Comparison of ENCODE assay signal across 17 cellular contexts in genomic region chr1:63857478-63857877, GRCh38.
"Had no signal": no experiment of that assay in that cellular context is flagged by ENCODE, and none has a peak within 500 bp of the region (broad histone marks: within the 10 kb centered on the region; RNA-seq: fewer than 3 reads in every experiment).

No MANE protein-coding gene starts in this region.

- H3K9me3 ChIP-seq: neutrophil, psoas muscle, testis, transverse colon had no signal

- ATAC-seq: effector memory CD8-positive, alpha-beta T cell; left lobe of liver; naive thymus-derived CD4-positive, alpha-beta T cell; psoas muscle had no signal

- H3K4me1 ChIP-seq: testis, transverse colon had no signal

- H3K27me3 ChIP-seq: esophagus muscularis mucosa, neutrophil, testis, transverse colon had no signal

- DNase-seq: cerebellar nuclear complex; effector memory CD8-positive, alpha-beta T cell; hippocampal formation; kidney glomerular epithelial cell; mesenchymal stem cell; naive thymus-derived CD4-positive, alpha-beta T cell; nephron progenitor cell; psoas muscle; stimulated activated CD4-positive, alpha-beta T cell treated with anti-CD3 and anti-CD28 coated beads, Interleukin-2, amount 100 ng/mL, for 48 hours; testis; transverse colon had no signal

- H3K27ac ChIP-seq: epithelial cell of prostate, esophagus muscularis mucosa, neutrophil, psoas muscle, testis, transverse colon had no signal

- H3K4me3 ChIP-seq: esophagus muscularis mucosa, lung, psoas muscle, smooth muscle cell, testis, transverse colon had no signal

- H3K36me3 ChIP-seq: esophagus muscularis mucosa, neutrophil, transverse colon had no signal
